Comparison of ENCODE assay signal across 1 cellular context in the genomic region with DNA sequence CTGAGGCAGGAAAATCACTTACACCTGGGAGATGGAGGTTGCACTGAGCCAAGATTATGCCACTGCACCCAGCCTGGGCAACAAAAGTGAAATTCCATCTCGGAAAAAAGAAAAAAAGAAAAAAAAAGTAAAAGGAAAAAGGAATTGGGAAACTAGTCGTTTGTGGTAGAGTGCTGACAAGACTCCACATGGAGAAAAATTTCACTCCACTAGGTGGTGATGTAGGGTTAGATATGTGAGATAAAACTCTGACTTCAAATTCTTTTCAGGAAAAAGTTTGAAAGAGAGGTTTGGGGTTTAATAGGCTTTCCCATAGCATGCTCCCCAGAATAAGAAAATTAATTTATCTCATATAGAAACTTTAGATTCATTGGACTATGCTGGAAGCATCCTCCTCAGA.
TF ChIP-seq lines count a peak whose summit lies in the region.

No MANE protein-coding gene starts in this region.

TF ChIP-seq in endothelial cell of umbilical vein, 7 proteins besides CTCF, POLR2A, EP300 and RAD21:
- TF ChIP-seq MYC (IDR thresholded peaks at IDR 0.05; ENCODE audit: low read depth, low read length) (no peak), POLR2AphosphoS5 (IDR thresholded peaks at IDR 0.05; ENCODE audit: insufficient read depth, low read depth, low read length) (no peak), EZH2 (IDR thresholded peaks at IDR 0.05; ENCODE audit: borderline replicate concordance, low read depth, low read length, severe bottlenecking) (no peak), JUN (IDR thresholded peaks at IDR 0.05; ENCODE audit: borderline replicate concordance, insufficient read depth, insufficient read length, low read depth) (no peak), GATA2 (IDR thresholded peaks at IDR 0.05; ENCODE audit: insufficient read depth, insufficient read length, low read depth, low read length) (no peak), FOS (IDR thresholded peaks at IDR 0.05; ENCODE audit: borderline replicate concordance, insufficient read depth, low read length) (no peak)
- TF ChIP-seq, protein P1, sequence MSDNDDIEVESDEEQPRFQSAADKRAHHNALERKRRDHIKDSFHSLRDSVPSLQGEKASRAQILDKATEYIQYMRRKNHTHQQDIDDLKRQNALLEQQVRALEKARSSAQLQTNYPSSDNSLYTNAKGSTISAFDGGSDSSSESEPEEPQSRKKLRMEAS (IDR thresholded peaks at IDR 0.05; ENCODE audit: insufficient read depth, insufficient read length): no peak
